9 cellular contexts compared by ENCODE assay signal in genomic region chr1:117657031-117657430, GRCh38. TPM values are rescaled to one million over a fixed set of nuclear protein-coding genes. Genes with fewer than 3 reads are reported as not detected.
DNase-seq lines count a peak whose midpoint lies in the region; FAIRE-seq and TF ChIP-seq lines count a peak whose summit lies in the region.
"Had no signal": no experiment of that assay in that cellular context is flagged by ENCODE, and none has a peak within 500 bp of the region (broad histone marks: within the 10 kb centered on the region; RNA-seq: fewer than 3 reads in every experiment).

No MANE protein-coding gene starts in this region.

- H3K4me1 ChIP-seq in right atrium auricular region: peaks cover 0 to 31% of the 10 kb centered on the region in 2 donors

- H3K36me3 ChIP-seq in WERI-Rb-1: no peaks in the 10 kb centered on the region
- H3K36me3 ChIP-seq in right atrium auricular region: no peaks in the 10 kb centered on the region

- TF ChIP-seq CTCF in WERI-Rb-1 (IDR thresholded peaks at IDR 0.05; ENCODE audit: low read depth, low read length): no peak
- TF ChIP-seq CTCF in foreskin fibroblast (IDR thresholded peaks at IDR 0.05; ENCODE audit: low read depth, low read length): no peak
- TF ChIP-seq CTCF in right atrium auricular region (IDR thresholded peaks at IDR 0.05): no peak

- in situ Hi-C loops in ACHN (cut with HindIII; ENCODE audit: low pct_ligation_motif_present, low pct_unique_long_range_greater_than_20kb, low sequenced_read_pairs): no loop called here

- no peaks in the 10 kb centered on the region for H3K27me3 ChIP-seq in WERI-Rb-1 (ENCODE audit: insufficient read depth, low read depth, severe bottlenecking)
- H3K27me3 ChIP-seq in right atrium auricular region: no peaks in the 10 kb centered on the region

- no peak for FAIRE-seq in H54 (lab: Jason Lieb, UNC)
- FAIRE-seq in frontal cortex (lab: Jason Lieb, UNC): no peak

- TF ChIP-seq POLR2A in H54 (IDR thresholded peaks at IDR 0.05; ENCODE audit: low read depth, low read length): no peak

- peak; percentile 44 for DNase-seq in ACHN
- peak; percentile 24 for DNase-seq in H54 (ENCODE audit: insufficient read length, low spot score)
- peak; percentile 55 for DNase-seq in WERI-Rb-1
- DNase-seq in foreskin fibroblast: peak; percentile 11 to 56
- no peak for DNase-seq in frontal cortex (ENCODE audit: low spot score in 2 of 2)
- no peak for DNase-seq in NCI-H187 treated with DMSO at 0.1 percent for 48 hours (lab: John Stamatoyannopoulos, UW)
- no peak for DNase-seq in right atrium auricular region (ENCODE audit: low spot score)
- DNase-seq in SKM-1 (lab: John Stamatoyannopoulos, UW; ENCODE audit: unreplicated experiment): no peak
- DNase-seq: NCI-H748 treated with DMSO at 0.1 percent for 48 hours had no signal

- H3K27ac ChIP-seq in WERI-Rb-1: no peak overlapping the region
- H3K27ac ChIP-seq in right atrium auricular region: no peak overlapping the region

- H3K4me3 ChIP-seq in WERI-Rb-1 (ENCODE audit: low read depth, low read length) (no peak overlapping the region), foreskin fibroblast (ENCODE audit: low read depth in 1 of 2, low read length in 2 of 2) (no peak overlapping the region), right atrium auricular region (no peak overlapping the region)

- no peaks in the 10 kb centered on the region for H3K9me3 ChIP-seq in WERI-Rb-1 (ENCODE audit: severe bottlenecking)
- no peaks in the 10 kb centered on the region for H3K9me3 ChIP-seq in right atrium auricular region

RNA-seq across cellular contexts. Expression of gene TENT5C, which starts 51.2 kb away (rescaled TPM):
- total RNA-seq in frontal cortex: 4.9 TPM
- total RNA-seq in right atrium auricular region: 10 to 100 TPM; 17.0 to 20.1 TPM

Comparison
In these comparisons a context has a peak if more than half of its experiments do, and no peak if none do; other contexts are left out.
1. DNase-seq: peak in ACHN (single experiment), H54 (single experiment), WERI-Rb-1 (single experiment) and foreskin fibroblast (2 of 2); none in frontal cortex (0 of 2), NCI-H187 treated with DMSO at 0.1 percent for 48 hours (single experiment), right atrium auricular region (single experiment) and SKM-1 (single experiment).